ENCODE assay signal across 9 cellular contexts in genomic region chr7:128904381-128905197, GRCh38. TPM values are rescaled to one million over a fixed set of nuclear protein-coding genes. Genes with fewer than 3 reads are reported as not detected.
DNase-seq lines count a peak whose midpoint lies in the region; ATAC-seq and TF ChIP-seq lines count a peak whose summit lies in the region.
"Had no signal": no experiment of that assay in that cellular context is flagged by ENCODE, and none has a peak within 500 bp of the region (broad histone marks: within the 10 kb centered on the region; RNA-seq: fewer than 3 reads in every experiment).

No MANE protein-coding gene starts in this region.

- no peak overlapping the region for H3K9ac ChIP-seq in BLaER1
- no peak overlapping the region for H3K9ac ChIP-seq in Loucy (ENCODE audit: low read depth, low read length, poor library complexity, severe bottlenecking)

- H3K9me2 ChIP-seq in Loucy (replicated peaks; ENCODE audit: low read depth, low read length), result no peaks in the 10 kb centered on the region

- TF ChIP-seq CTCF in GM12875 (IDR thresholded peaks at IDR 0.05; ENCODE audit: borderline replicate concordance, insufficient read depth, low read depth, low read length) (peak; percentile 53; the same call in 1 of the 2 replicates), Loucy (conservative IDR thresholded peaks at IDR 0.05; ENCODE audit: low read length) (peak; percentile 89), esophagus squamous epithelium (IDR thresholded peaks at IDR 0.05) (peak in 5 of 6 experiments; percentile 55 to 69 (median 57)), nephron (IDR thresholded peaks at IDR 0.05; ENCODE audit: unreplicated experiment in 3 of 3) (peak; percentile 37 to 58 (median 52))

- H4K20me1 ChIP-seq in BLaER1 (no peaks in the 10 kb centered on the region), Loucy (ENCODE audit: insufficient read depth, low read length, poor library complexity, severe bottlenecking) (no peaks in the 10 kb centered on the region)

- H2AFZ ChIP-seq in Loucy (ENCODE audit: low read length), result peak overlapping the region; percentile 47

- H3K4me1 ChIP-seq in BLaER1, result peaks cover 7% of the 10 kb centered on the region
- H3K4me1 ChIP-seq in Loucy (ENCODE audit: insufficient read depth, low read length, poor library complexity, severe bottlenecking), result peaks cover 4% of the 10 kb centered on the region
- H3K4me1 ChIP-seq in esophagus squamous epithelium, result peaks cover 0 to 29% (median 6%) of the 10 kb centered on the region in 3 donors

- peaks cover 10% of the 10 kb centered on the region for H3K9me3 ChIP-seq in BLaER1
- 0 out of 2 replicates have a peak, but pooled peaks cover under 1% of the 10 kb centered on the region for H3K9me3 ChIP-seq in Loucy (ENCODE audit: insufficient read depth, low read depth, low read length)
- H3K9me3 ChIP-seq in esophagus squamous epithelium, result peaks cover 0 to 1% (median 0%) of the 10 kb centered on the region in 3 donors

- no peak for TF ChIP-seq POLR2A in esophagus squamous epithelium (IDR thresholded peaks at IDR 0.05)

- H3K4me2 ChIP-seq in BLaER1 (peak overlapping the region; percentile 11; the same call in 1 of the 2 replicates), Loucy (ENCODE audit: low read depth, low read length, poor library complexity, severe bottlenecking) (peak overlapping the region; percentile 23)

- H3K27ac Mint-ChIP-seq in nephron, result peak overlapping the region in 1 of 3 experiments; percentile 64

- peaks cover 12% of the 10 kb centered on the region for H3K4me1 Mint-ChIP-seq in nephron

- H3K36me3 Mint-ChIP-seq in nephron (ENCODE audit: low read depth), result peaks cover 60% of the 10 kb centered on the region

- H3K27ac ChIP-seq in BLaER1, result no peak overlapping the region
- H3K27ac ChIP-seq in esophagus squamous epithelium, result no peak overlapping the region

- H3K79me2 ChIP-seq in Loucy (ENCODE audit: insufficient read depth, low read length), result no peaks in the 10 kb centered on the region

- ATAC-seq in HG03354 (IDR thresholded peaks at IDR 0.05; ENCODE audit: poor library complexity, severe bottlenecking, unreplicated experiment), result no peak
- ATAC-seq in GM21529 (IDR thresholded peaks at IDR 0.05; ENCODE audit: unreplicated experiment), result no peak

- peaks cover 11% of the 10 kb centered on the region for H3K9me3 Mint-ChIP-seq in nephron

- H3K36me3 ChIP-seq in BLaER1, result no peaks in the 10 kb centered on the region
- H3K36me3 ChIP-seq in Loucy (ENCODE audit: insufficient read depth, low read length), result no peaks in the 10 kb centered on the region
- no peaks in the 10 kb centered on the region for H3K36me3 ChIP-seq in esophagus squamous epithelium

- intact Hi-C loops in esophagus squamous epithelium (cut with DNase I), result loop anchor here (5.0 kb wide), 1 partner anchor 188 kb away; no protein-coding TSS in a partner anchor

- H3K4me3 Mint-ChIP-seq in nephron, result no peak overlapping the region

- H3K4me3 ChIP-seq in BLaER1 (no peak overlapping the region), GM12875 (ENCODE audit: low read depth, low read length) (no peak overlapping the region), Loucy (ENCODE audit: low read length, poor library complexity, severe bottlenecking) (peak overlapping the region; percentile 11), esophagus squamous epithelium (no peak overlapping the region)

- DNase-seq in SKM-1 (lab: John Stamatoyannopoulos, UW; ENCODE audit: unreplicated experiment) (peak; percentile 47), esophagus squamous epithelium (lab: John Stamatoyannopoulos, UW) (no peak)

- no peaks in the 10 kb centered on the region for H3F3A ChIP-seq in Loucy (ENCODE audit: low read depth)

- peaks cover 19% of the 10 kb centered on the region for H3K27me3 Mint-ChIP-seq in nephron (ENCODE audit: low read depth)

- WGBS in esophagus squamous epithelium, 2 donors, result 26 to 32% methylated on average over 7 to 8 of the region's 8 CpGs

- H3K27me3 ChIP-seq in BLaER1 (peaks cover 7% of the 10 kb centered on the region), Loucy (ENCODE audit: insufficient read depth, low read length, poor library complexity, severe bottlenecking) (no peaks in the 10 kb centered on the region), esophagus squamous epithelium (peaks cover 0 to 29% (median 0%) of the 10 kb centered on the region in 4 donors)

RNA-seq across cellular contexts. Expression of gene KCP, which starts 5.9 kb away (rescaled TPM):
- 1 to 10 TPM in 2 of 4 donors, under 1 TPM in 2; 0.47 to 1.5 (median 0.87) TPM for total RNA-seq in esophagus squamous epithelium
- total RNA-seq: pulmonary artery endothelial cell had no signal

RNA-seq across cellular contexts. Expression of gene IRF5, which starts 33.1 kb away (rescaled TPM):
- 10 to 100 TPM; 12.2 to 20.5 (median 16.9) TPM for total RNA-seq in esophagus squamous epithelium

RNA-seq across cellular contexts. Expression of gene ATP6V1F, which starts 41.9 kb away (rescaled TPM):
- total RNA-seq in esophagus squamous epithelium, result 100 to 1,000 TPM; 103 to 148 (median 130) TPM
